15 cellular contexts compared by ENCODE assay signal in genomic region chr13:99347911-99348451, GRCh38. TPM values are rescaled to one million over a fixed set of nuclear protein-coding genes. Genes with fewer than 3 reads are reported as not detected.
DNase-seq lines count a peak whose midpoint lies in the region; ATAC-seq lines count a peak whose summit lies in the region.
"Had no signal": no experiment of that assay in that cellular context is flagged by ENCODE, and none has a peak within 500 bp of the region (broad histone marks: within the 10 kb centered on the region; RNA-seq: fewer than 3 reads in every experiment).

No MANE protein-coding gene starts in this region.

- H2AFZ ChIP-seq in GM23248: no peak overlapping the region

- no peaks in the 10 kb centered on the region for H3K79me2 ChIP-seq in GM23248 (ENCODE audit: insufficient read depth)

- no peaks in the 10 kb centered on the region for H3F3A ChIP-seq in GM23248 (ENCODE audit: insufficient read depth)

- no peak overlapping the region for H3K9ac ChIP-seq in GM23248

- no peak overlapping the region for H3K4me2 ChIP-seq in GM23248 (ENCODE audit: unreplicated experiment)

- no peaks in the 10 kb centered on the region for H3K9me3 ChIP-seq in GM23248 (ENCODE audit: low read depth)
- H3K9me3 ChIP-seq: ascending aorta had no signal

- H4K20me1 ChIP-seq in GM23248 (ENCODE audit: insufficient read depth): no peaks in the 10 kb centered on the region; the same call in 1 of the 2 replicates

- H3K4me1 ChIP-seq in GM23248 (ENCODE audit: insufficient read depth): no peaks in the 10 kb centered on the region
- H3K4me1 ChIP-seq: ascending aorta had no signal

- no peaks in the 10 kb centered on the region for H3K9me2 ChIP-seq in GM23248 (ENCODE audit: insufficient read depth)

- WGBS in GM23248 (ENCODE audit: low coverage in 1 of 2, low lambda C conversion rate in 2 of 2, missing lambda C conversion rate in 2 of 2), 2 experiments: 94 to 96% methylated on average over 8 of the region's 8 CpGs

- in situ Hi-C loops in GM23248 (cut with MboI): no loop called here

- H3K27ac ChIP-seq in GM23248 (no peak overlapping the region), substantia nigra (ENCODE audit: low read depth, low read length, poor library complexity, severe bottlenecking) (no peak overlapping the region)
- H3K27ac ChIP-seq: 22Rv1, ascending aorta had no signal

- no peaks in the 10 kb centered on the region for H3K27me3 ChIP-seq in GM23248 (replicated peaks; ENCODE audit: insufficient read depth)
- H3K27me3 ChIP-seq: ascending aorta had no signal

- ATAC-seq in HG03565 (IDR thresholded peaks at IDR 0.05; ENCODE audit: unreplicated experiment): peak; percentile 58
- ATAC-seq: Panc1 had no signal

- H3K36me3 ChIP-seq in GM23248 (ENCODE audit: low read depth): peaks cover 5% of the 10 kb centered on the region; the same call in 1 of the 2 replicates

- no peak overlapping the region for H3K4me3 ChIP-seq in GM23248
- H3K4me3 ChIP-seq: ascending aorta had no signal

- peak; percentile 46 for DNase-seq in NCI-H2171 treated with DMSO at 0.1 percent for 48 hours (lab: John Stamatoyannopoulos, UW)
- DNase-seq in NCI-H2171 (lab: John Stamatoyannopoulos, UW): no peak
- peak; percentile 9 for DNase-seq in GM23248
- peak; percentile 53 for DNase-seq in occipital lobe (lab: John Stamatoyannopoulos, UW)
- no peak for DNase-seq in CD1c-positive myeloid dendritic cell (ENCODE audit: extremely low spot score)
- DNase-seq in substantia nigra (lab: John Stamatoyannopoulos, UW): no peak
- DNase-seq in hepatic stellate cell (ENCODE audit: low spot score): no peak
- DNase-seq: activated CD4-positive, CD25-positive, alpha-beta regulatory T cell; erythroblast; NCI-H1105; retina had no signal

RNA-seq across cellular contexts. Expression of gene GPR183, which starts 40.8 kb away (rescaled TPM):
- not detected in 2 replicates for total RNA-seq in GM23248 (2014; rRNA removed; shearing (Covaris generic))
- polyA plus RNA-seq in GM23248 (2016; fragmentation: Nextera tagmentation; extraction: Ambion mirVana): 0.25 and 0.33 TPM in 2 replicates
- total RNA-seq in occipital lobe: 3.1 TPM

Comparison
In these comparisons a context has a peak if more than half of its experiments do, and no peak if none do; other contexts are left out.
1. DNase-seq: peak in NCI-H2171 treated with DMSO at 0.1 percent for 48 hours (single experiment), GM23248 (single experiment) and occipital lobe (single experiment); none in NCI-H2171 (single experiment), CD1c-positive myeloid dendritic cell (single experiment), substantia nigra (0 of 49) and hepatic stellate cell (single experiment).